In genomic region chr6:25242567-25242966, GRCh38 we compare ENCODE assay signal across 19 cellular contexts. TPM values are rescaled to one million over a fixed set of nuclear protein-coding genes. Genes with fewer than 3 reads are reported as not detected.
DNase-seq lines count a peak whose midpoint lies in the region; ATAC-seq and TF ChIP-seq lines count a peak whose summit lies in the region.
"Had no signal": no experiment of that assay in that cellular context is flagged by ENCODE, and none has a peak within 500 bp of the region (broad histone marks: within the 10 kb centered on the region; RNA-seq: fewer than 3 reads in every experiment).

No MANE protein-coding gene starts in this region.

- ATAC-seq in WTC11 = no peak
- ATAC-seq: K562 had no signal

- H3K27ac Mint-ChIP-seq in WTC11 = no peak overlapping the region
- H3K27ac Mint-ChIP-seq: CD4-positive, CD25-positive, alpha-beta regulatory T cell; CD8-positive, alpha-beta memory T cell; HFFc6 had no signal

- peak; percentile 10 for DNase-seq in COLO668 (lab: John Stamatoyannopoulos, UW; ENCODE audit: unreplicated experiment)
- DNase-seq in DMS53 treated with DMSO at 0.1 percent for 48 hours (lab: John Stamatoyannopoulos, UW; ENCODE audit: unreplicated experiment) = peak; percentile 65
- peak; percentile 83 for DNase-seq in NCI-H69 (lab: John Stamatoyannopoulos, UW)
- DNase-seq in SHP77 treated with DMSO at 0.1 percent for 48 hours (lab: John Stamatoyannopoulos, UW) = peak; percentile 24
- DNase-seq in NCI-H187 treated with DMSO at 0.1 percent for 48 hours (lab: John Stamatoyannopoulos, UW) = no peak
- no peak for DNase-seq in NCI-H2171 (lab: John Stamatoyannopoulos, UW)
- DNase-seq in WTC11 (ENCODE audit: low spot score) = no peak
- DNase-seq: ACHN; BE2C; C1 segment of cervical spinal cord; Caco-2; CD4-positive, CD25-positive, alpha-beta regulatory T cell; CD8-positive, alpha-beta memory T cell; DMS79 treated with DMSO at 0.1 percent for 48 hours; GF-D8; HCEC 1CT; HFFc6; IMR-90 had no signal

- CTCF ChIA-PET in WTC11 (lab: Charles Lee) = no interaction called here

- no peaks in the 10 kb centered on the region for H3K27me3 Mint-ChIP-seq in WTC11 (ENCODE audit: low read depth)

- no peak overlapping the region for H3K4me3 Mint-ChIP-seq in WTC11
- H3K4me3 Mint-ChIP-seq: CD4-positive, CD25-positive, alpha-beta regulatory T cell; CD8-positive, alpha-beta memory T cell; HFFc6 had no signal

- H3K9me3 Mint-ChIP-seq in WTC11 = peaks cover 6% of the 10 kb centered on the region; the same call in 1 of the 2 replicates
- H3K9me3 Mint-ChIP-seq: CD8-positive, alpha-beta memory T cell; HFFc6 had no signal

- H3K36me3 Mint-ChIP-seq in WTC11 = no peaks in the 10 kb centered on the region
- H3K36me3 Mint-ChIP-seq: CD4-positive, CD25-positive, alpha-beta regulatory T cell; CD8-positive, alpha-beta memory T cell had no signal

- H3K4me1 Mint-ChIP-seq in WTC11 = peaks cover 19% of the 10 kb centered on the region
- H3K4me1 Mint-ChIP-seq: CD4-positive, CD25-positive, alpha-beta regulatory T cell; CD8-positive, alpha-beta memory T cell had no signal

- POLR2A ChIA-PET in WTC11 (lab: Charles Lee) = no interaction called here

- TF ChIP-seq CTCF in WTC11 (IDR thresholded peaks at IDR 0.05) = no peak

TF ChIP-seq in WTC11, 78 proteins besides CTCF, POLR2A, EP300 and RAD21:
- TF ChIP-seq ZSCAN18 (CRISPR knock-in tag; IDR thresholded peaks at IDR 0.05) = no peak
- no peak for TF ChIP-seq HMGA2 (CRISPR knock-in tag; IDR thresholded peaks at IDR 0.05)
- no peak for TF ChIP-seq E2F5 (CRISPR knock-in tag; IDR thresholded peaks at IDR 0.05)
- TF ChIP-seq E2F1 (CRISPR knock-in tag; IDR thresholded peaks at IDR 0.05) = no peak
- TF ChIP-seq OVOL2 (CRISPR knock-in tag; IDR thresholded peaks at IDR 0.05; ENCODE audit: borderline replicate concordance) = no peak
- TF ChIP-seq ATF2 (CRISPR knock-in tag; IDR thresholded peaks at IDR 0.05; ENCODE audit: borderline replicate concordance, low read depth) = no peak
- TF ChIP-seq NR1H2 (CRISPR knock-in tag; IDR thresholded peaks at IDR 0.05) = no peak
- no peak for TF ChIP-seq PRDM15 (CRISPR knock-in tag; IDR thresholded peaks at IDR 0.05)
- no peak for TF ChIP-seq RORB (CRISPR knock-in tag; IDR thresholded peaks at IDR 0.05)
- TF ChIP-seq FOXP1 (CRISPR knock-in tag; IDR thresholded peaks at IDR 0.05; ENCODE audit: borderline replicate concordance) = no peak
- TF ChIP-seq JAZF1 (CRISPR knock-in tag; IDR thresholded peaks at IDR 0.05) = no peak
- no peak for TF ChIP-seq ZNF219 (CRISPR knock-in tag; IDR thresholded peaks at IDR 0.05; ENCODE audit: borderline replicate concordance)
- no peak for TF ChIP-seq FOXJ3 (CRISPR knock-in tag; IDR thresholded peaks at IDR 0.05; ENCODE audit: borderline replicate concordance)
- no peak for TF ChIP-seq ZMAT4 (CRISPR knock-in tag; IDR thresholded peaks at IDR 0.05)

RNA-seq across cellular contexts. Expression of gene CARMIL1, which starts 36.6 kb away (rescaled TPM):
- total RNA-seq in WTC11 (2021) = 35.1 to 37.6 TPM (median 36.2 TPM) in 3 replicates

Comparison
In these comparisons a context has a peak if more than half of its experiments do, and no peak if none do; other contexts are left out.
1. DNase-seq: peak in COLO668 (single experiment), DMS53 treated with DMSO at 0.1 percent for 48 hours (single experiment), NCI-H69 (single experiment) and SHP77 treated with DMSO at 0.1 percent for 48 hours (single experiment); none in NCI-H187 treated with DMSO at 0.1 percent for 48 hours (single experiment), NCI-H2171 (single experiment) and WTC11 (single experiment).